8 cellular contexts compared by ENCODE assay signal in genomic region chr3:123961508-123961856, GRCh38. TPM values are rescaled to one million over a fixed set of nuclear protein-coding genes. Genes with fewer than 3 reads are reported as not detected.
A peak's percentile ranks its signal among the peaks of the same experiment; 100 is the strongest.
DNase-seq lines count a peak whose midpoint lies in the region; ATAC-seq and TF ChIP-seq lines count a peak whose summit lies in the region.

No MANE protein-coding gene starts in this region.

- H3K27me3 ChIP-seq in CD4-positive, alpha-beta T cell (ENCODE audit: control insufficient read depth, insufficient read depth, low read length) = no peaks in the 10 kb centered on the region
- H3K27me3 ChIP-seq in OCI-LY3 (ENCODE audit: low read depth, low read length) = peaks cover 8% of the 10 kb centered on the region; the same call in 1 of the 2 replicates
- peaks cover 26% of the 10 kb centered on the region for H3K27me3 ChIP-seq in endodermal cell (ENCODE audit: control insufficient read depth, insufficient read depth, low read length, poor library complexity, severe bottlenecking)
- peaks cover 45% of the 10 kb centered on the region for H3K27me3 ChIP-seq in neutrophil

- H3K27me3 Mint-ChIP-seq in CD4-positive, alpha-beta T cell = no peaks in the 10 kb centered on the region
- peaks cover 35% of the 10 kb centered on the region for H3K27me3 Mint-ChIP-seq in endodermal cell (ENCODE audit: insufficient read depth)

- ATAC-seq in CD4-positive, alpha-beta T cell (ENCODE audit: poor library complexity) = no peak
- ATAC-seq in GM21367 (IDR thresholded peaks at IDR 0.05; ENCODE audit: unreplicated experiment) (no peak), HG02642 (IDR thresholded peaks at IDR 0.05; ENCODE audit: poor library complexity, unreplicated experiment) (no peak)

- DNase-seq in CD4-positive, alpha-beta T cell = no peak
- DNase-seq in endodermal cell = no peak
- no peak for DNase-seq in stimulated activated naive CD4-positive, alpha-beta T cell (lab: John Stamatoyannopoulos, UW)
- no peak for DNase-seq in NCI-H1694 treated with DMSO at 0.1 percent for 48 hours (lab: John Stamatoyannopoulos, UW)

- H2AFZ ChIP-seq in OCI-LY3 (ENCODE audit: low read depth, low read length) = peak overlapping the region; percentile 85

- H3K9me3 Mint-ChIP-seq in CD4-positive, alpha-beta T cell = no peaks in the 10 kb centered on the region
- no peaks in the 10 kb centered on the region for H3K9me3 Mint-ChIP-seq in endodermal cell

- no peaks in the 10 kb centered on the region for H3K9me3 ChIP-seq in CD4-positive, alpha-beta T cell (ENCODE audit: control insufficient read depth, low read length)
- no peaks in the 10 kb centered on the region for H3K9me3 ChIP-seq in OCI-LY3 (ENCODE audit: insufficient read depth, low read length)
- H3K9me3 ChIP-seq in endodermal cell (ENCODE audit: control insufficient read depth, low read length) = no peaks in the 10 kb centered on the region
- H3K9me3 ChIP-seq in neutrophil = no peaks in the 10 kb centered on the region

- POLR2A ChIA-PET in CD4-positive, alpha-beta T cell (lab: Charles Lee) = interaction anchor here (1.0 kb wide), 1 partner anchor 15 kb away, joined by 3 read pairs; no protein-coding TSS in a partner anchor

- TF ChIP-seq CTCF in CD4-positive, alpha-beta T cell (IDR thresholded peaks at IDR 0.05) = no peak
- TF ChIP-seq CTCF in OCI-LY3 (IDR thresholded peaks at IDR 0.05; ENCODE audit: low read depth, low read length) (no peak), endodermal cell (conservative IDR thresholded peaks at IDR 0.05) (no peak), neutrophil (IDR thresholded peaks at IDR 0.05) (no peak)

- H3K9ac ChIP-seq in OCI-LY3 (ENCODE audit: low read length) (peak overlapping the region; percentile 92), endodermal cell (ENCODE audit: extremely low read depth, low read length, poor library complexity, severe bottlenecking) (no peak overlapping the region)

- peak overlapping the region; percentile 98 for H3K4me3 Mint-ChIP-seq in CD4-positive, alpha-beta T cell
- H3K4me3 Mint-ChIP-seq in endodermal cell = peak overlapping the region; percentile 98

- H3K36me3 Mint-ChIP-seq in CD4-positive, alpha-beta T cell (ENCODE audit: low read depth) = peaks cover 8% of the 10 kb centered on the region
- no peaks in the 10 kb centered on the region for H3K36me3 Mint-ChIP-seq in endodermal cell (ENCODE audit: low read depth)

- CTCF ChIA-PET in CD4-positive, alpha-beta T cell (lab: Charles Lee) = no interaction called here

- WGBS in endodermal cell (ENCODE audit: insufficient coverage in 1 of 2, insufficient read length in 1 of 2), 2 experiments = 7 to 9% methylated on average over 7 to 15 of the region's 15 CpGs

- H3K36me3 ChIP-seq in OCI-LY3 (replicated peaks; ENCODE audit: low read depth, low read length) (no peaks in the 10 kb centered on the region), endodermal cell (ENCODE audit: control insufficient read depth, insufficient read depth, low read length) (peaks cover 5% of the 10 kb centered on the region), neutrophil (no peaks in the 10 kb centered on the region)

- H3K4me1 ChIP-seq in OCI-LY3 (ENCODE audit: low read length) (no peaks in the 10 kb centered on the region), endodermal cell (ENCODE audit: control insufficient read depth, insufficient read depth, low read length) (no peaks in the 10 kb centered on the region), neutrophil (ENCODE audit: control insufficient read depth in 1 of 2, insufficient read depth in 1 of 2, low read depth in 1 of 2, low read length in 1 of 2) (peaks cover 12 to 18% of the 10 kb centered on the region in 2 experiments)

- H3K27ac ChIP-seq in CD4-positive, alpha-beta T cell (ENCODE audit: low read depth, low read length) = peak overlapping the region; percentile 9
- H3K27ac ChIP-seq in OCI-LY3 (ENCODE audit: low read length) (0 out of 2 replicates have a peak overlapping the region, but pooled peaks have one; percentile 58), endodermal cell (ENCODE audit: low read depth, low read length) (no peak overlapping the region), neutrophil (no peak overlapping the region)

- H3K4me1 Mint-ChIP-seq in CD4-positive, alpha-beta T cell (ENCODE audit: low read depth) = peaks cover 31% of the 10 kb centered on the region
- H3K4me1 Mint-ChIP-seq in endodermal cell = peaks cover 28% of the 10 kb centered on the region

- no peaks in the 10 kb centered on the region for H3K79me2 ChIP-seq in OCI-LY3 (ENCODE audit: low read length)

- H3K4me3 ChIP-seq in OCI-LY3 (ENCODE audit: low read length) (peak overlapping the region; percentile 87), endodermal cell (ENCODE audit: low read length) (peak overlapping the region; percentile 84), neutrophil (ENCODE audit: low read depth in 1 of 2, low read length in 1 of 2) (peak overlapping the region; percentile 72 to 84)

- H3K27ac Mint-ChIP-seq in CD4-positive, alpha-beta T cell = peak overlapping the region; percentile 88
- H3K27ac Mint-ChIP-seq in endodermal cell = peak overlapping the region; percentile 99

- H3K4me2 ChIP-seq in OCI-LY3 (ENCODE audit: low read length) = peak overlapping the region; percentile 75

- no peaks in the 10 kb centered on the region for H4K20me1 ChIP-seq in OCI-LY3 (ENCODE audit: insufficient read depth, low read length)

- intact Hi-C loops in CD4-positive, alpha-beta T cell (cut with DNase I, micrococcal nuclease) = no loop called here

RNA-seq across cellular contexts. Expression of gene CCDC14, which starts 0.5 kb away (rescaled TPM):
- 10 to 100 TPM; 21.3 to 24.4 TPM for total RNA-seq in CD4-positive, alpha-beta T cell
- total RNA-seq in endodermal cell = 10 to 100 TPM; 88.3 to 99.4 TPM
- 121 TPM for polyA plus RNA-seq in endodermal cell (2013, experiment 1 of 2)
- 111 TPM for polyA plus RNA-seq in endodermal cell (2013, experiment 2 of 2)

RNA-seq across cellular contexts. Expression of gene ROPN1, which starts 30.4 kb away (rescaled TPM):
- total RNA-seq in CD4-positive, alpha-beta T cell = not detected
- total RNA-seq in endodermal cell = not detected
- not detected for polyA plus RNA-seq in endodermal cell (2013, experiment 1 of 2)
- not detected for polyA plus RNA-seq in endodermal cell (2013, experiment 2 of 2)

Comparison
In these comparisons a context has a peak if more than half of its experiments do, and no peak if none do; other contexts are left out.
1. H3K27ac ChIP-seq: peak in CD4-positive, alpha-beta T cell (single experiment) and OCI-LY3 (single experiment); none in endodermal cell (single experiment) and neutrophil (single experiment).
2. Peak in every context shown above with its lines, with median percentiles within 50 percentile points of each other: H3K4me3 ChIP-seq.